Comparison of ENCODE assay signal across 1 cellular context in the genomic region with DNA sequence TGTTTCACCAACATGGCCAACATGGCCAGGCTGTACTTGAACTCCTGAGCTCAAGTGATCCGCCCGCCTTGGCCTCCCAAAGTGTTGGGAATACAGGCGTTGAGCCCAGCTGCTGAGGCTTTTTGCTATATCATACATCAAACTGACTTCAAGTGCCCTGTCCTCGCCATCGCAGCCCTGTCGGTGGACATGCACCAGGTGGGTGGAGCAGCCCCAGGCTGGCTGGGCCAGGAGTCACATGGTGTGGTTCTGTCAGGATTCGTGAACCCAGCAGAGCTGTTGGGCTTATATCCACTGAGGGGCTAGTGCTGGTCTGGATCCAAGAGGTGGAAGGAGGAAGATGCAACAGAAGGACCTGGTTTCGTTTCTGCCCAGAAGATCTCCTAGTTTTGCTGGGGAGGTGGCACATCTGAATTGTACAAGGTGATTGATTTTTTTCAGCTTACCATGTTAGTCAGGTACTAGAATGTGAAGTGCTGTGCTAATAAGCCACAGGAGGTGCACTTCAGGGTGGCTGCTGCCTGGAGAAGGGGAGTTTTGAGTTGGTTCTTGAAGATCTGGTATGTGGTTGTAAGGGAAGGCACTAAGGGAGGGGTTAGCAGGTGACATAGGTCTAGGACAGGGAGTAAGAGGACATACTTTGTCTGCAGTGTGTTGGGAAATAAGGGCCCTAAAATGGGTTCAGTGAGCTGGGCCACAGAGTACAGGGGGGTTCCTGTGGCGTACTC.
TF ChIP-seq lines count a peak whose summit lies in the region.

No MANE protein-coding gene starts in this region.

TF ChIP-seq in GM23338, 12 proteins besides CTCF, POLR2A, EP300 and RAD21:
- no peak for TF ChIP-seq EZH2 (IDR thresholded peaks at IDR 0.05; ENCODE audit: low read depth, unreplicated experiment)
- no peak for TF ChIP-seq ZNF114 (CRISPR knock-in tag; IDR thresholded peaks at IDR 0.05)
- no peak for TF ChIP-seq POLR2AphosphoS5 (IDR thresholded peaks at IDR 0.05; ENCODE audit: low read depth)
- TF ChIP-seq, protein P1, sequence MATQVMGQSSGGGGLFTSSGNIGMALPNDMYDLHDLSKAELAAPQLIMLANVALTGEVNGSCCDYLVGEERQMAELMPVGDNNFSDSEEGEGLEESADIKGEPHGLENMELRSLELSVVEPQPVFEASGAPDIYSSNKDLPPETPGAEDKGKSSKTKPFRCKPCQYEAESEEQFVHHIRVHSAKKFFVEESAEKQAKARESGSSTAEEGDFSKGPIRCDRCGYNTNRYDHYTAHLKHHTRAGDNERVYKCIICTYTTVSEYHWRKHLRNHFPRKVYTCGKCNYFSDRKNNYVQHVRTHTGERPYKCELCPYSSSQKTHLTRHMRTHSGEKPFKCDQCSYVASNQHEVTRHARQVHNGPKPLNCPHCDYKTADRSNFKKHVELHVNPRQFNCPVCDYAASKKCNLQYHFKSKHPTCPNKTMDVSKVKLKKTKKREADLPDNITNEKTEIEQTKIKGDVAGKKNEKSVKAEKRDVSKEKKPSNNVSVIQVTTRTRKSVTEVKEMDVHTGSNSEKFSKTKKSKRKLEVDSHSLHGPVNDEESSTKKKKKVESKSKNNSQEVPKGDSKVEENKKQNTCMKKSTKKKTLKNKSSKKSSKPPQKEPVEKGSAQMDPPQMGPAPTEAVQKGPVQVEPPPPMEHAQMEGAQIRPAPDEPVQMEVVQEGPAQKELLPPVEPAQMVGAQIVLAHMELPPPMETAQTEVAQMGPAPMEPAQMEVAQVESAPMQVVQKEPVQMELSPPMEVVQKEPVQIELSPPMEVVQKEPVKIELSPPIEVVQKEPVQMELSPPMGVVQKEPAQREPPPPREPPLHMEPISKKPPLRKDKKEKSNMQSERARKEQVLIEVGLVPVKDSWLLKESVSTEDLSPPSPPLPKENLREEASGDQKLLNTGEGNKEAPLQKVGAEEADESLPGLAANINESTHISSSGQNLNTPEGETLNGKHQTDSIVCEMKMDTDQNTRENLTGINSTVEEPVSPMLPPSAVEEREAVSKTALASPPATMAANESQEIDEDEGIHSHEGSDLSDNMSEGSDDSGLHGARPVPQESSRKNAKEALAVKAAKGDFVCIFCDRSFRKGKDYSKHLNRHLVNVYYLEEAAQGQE (IDR thresholded peaks at IDR 0.05; ENCODE audit: unreplicated experiment): no peak
- TF ChIP-seq, protein P2, sequence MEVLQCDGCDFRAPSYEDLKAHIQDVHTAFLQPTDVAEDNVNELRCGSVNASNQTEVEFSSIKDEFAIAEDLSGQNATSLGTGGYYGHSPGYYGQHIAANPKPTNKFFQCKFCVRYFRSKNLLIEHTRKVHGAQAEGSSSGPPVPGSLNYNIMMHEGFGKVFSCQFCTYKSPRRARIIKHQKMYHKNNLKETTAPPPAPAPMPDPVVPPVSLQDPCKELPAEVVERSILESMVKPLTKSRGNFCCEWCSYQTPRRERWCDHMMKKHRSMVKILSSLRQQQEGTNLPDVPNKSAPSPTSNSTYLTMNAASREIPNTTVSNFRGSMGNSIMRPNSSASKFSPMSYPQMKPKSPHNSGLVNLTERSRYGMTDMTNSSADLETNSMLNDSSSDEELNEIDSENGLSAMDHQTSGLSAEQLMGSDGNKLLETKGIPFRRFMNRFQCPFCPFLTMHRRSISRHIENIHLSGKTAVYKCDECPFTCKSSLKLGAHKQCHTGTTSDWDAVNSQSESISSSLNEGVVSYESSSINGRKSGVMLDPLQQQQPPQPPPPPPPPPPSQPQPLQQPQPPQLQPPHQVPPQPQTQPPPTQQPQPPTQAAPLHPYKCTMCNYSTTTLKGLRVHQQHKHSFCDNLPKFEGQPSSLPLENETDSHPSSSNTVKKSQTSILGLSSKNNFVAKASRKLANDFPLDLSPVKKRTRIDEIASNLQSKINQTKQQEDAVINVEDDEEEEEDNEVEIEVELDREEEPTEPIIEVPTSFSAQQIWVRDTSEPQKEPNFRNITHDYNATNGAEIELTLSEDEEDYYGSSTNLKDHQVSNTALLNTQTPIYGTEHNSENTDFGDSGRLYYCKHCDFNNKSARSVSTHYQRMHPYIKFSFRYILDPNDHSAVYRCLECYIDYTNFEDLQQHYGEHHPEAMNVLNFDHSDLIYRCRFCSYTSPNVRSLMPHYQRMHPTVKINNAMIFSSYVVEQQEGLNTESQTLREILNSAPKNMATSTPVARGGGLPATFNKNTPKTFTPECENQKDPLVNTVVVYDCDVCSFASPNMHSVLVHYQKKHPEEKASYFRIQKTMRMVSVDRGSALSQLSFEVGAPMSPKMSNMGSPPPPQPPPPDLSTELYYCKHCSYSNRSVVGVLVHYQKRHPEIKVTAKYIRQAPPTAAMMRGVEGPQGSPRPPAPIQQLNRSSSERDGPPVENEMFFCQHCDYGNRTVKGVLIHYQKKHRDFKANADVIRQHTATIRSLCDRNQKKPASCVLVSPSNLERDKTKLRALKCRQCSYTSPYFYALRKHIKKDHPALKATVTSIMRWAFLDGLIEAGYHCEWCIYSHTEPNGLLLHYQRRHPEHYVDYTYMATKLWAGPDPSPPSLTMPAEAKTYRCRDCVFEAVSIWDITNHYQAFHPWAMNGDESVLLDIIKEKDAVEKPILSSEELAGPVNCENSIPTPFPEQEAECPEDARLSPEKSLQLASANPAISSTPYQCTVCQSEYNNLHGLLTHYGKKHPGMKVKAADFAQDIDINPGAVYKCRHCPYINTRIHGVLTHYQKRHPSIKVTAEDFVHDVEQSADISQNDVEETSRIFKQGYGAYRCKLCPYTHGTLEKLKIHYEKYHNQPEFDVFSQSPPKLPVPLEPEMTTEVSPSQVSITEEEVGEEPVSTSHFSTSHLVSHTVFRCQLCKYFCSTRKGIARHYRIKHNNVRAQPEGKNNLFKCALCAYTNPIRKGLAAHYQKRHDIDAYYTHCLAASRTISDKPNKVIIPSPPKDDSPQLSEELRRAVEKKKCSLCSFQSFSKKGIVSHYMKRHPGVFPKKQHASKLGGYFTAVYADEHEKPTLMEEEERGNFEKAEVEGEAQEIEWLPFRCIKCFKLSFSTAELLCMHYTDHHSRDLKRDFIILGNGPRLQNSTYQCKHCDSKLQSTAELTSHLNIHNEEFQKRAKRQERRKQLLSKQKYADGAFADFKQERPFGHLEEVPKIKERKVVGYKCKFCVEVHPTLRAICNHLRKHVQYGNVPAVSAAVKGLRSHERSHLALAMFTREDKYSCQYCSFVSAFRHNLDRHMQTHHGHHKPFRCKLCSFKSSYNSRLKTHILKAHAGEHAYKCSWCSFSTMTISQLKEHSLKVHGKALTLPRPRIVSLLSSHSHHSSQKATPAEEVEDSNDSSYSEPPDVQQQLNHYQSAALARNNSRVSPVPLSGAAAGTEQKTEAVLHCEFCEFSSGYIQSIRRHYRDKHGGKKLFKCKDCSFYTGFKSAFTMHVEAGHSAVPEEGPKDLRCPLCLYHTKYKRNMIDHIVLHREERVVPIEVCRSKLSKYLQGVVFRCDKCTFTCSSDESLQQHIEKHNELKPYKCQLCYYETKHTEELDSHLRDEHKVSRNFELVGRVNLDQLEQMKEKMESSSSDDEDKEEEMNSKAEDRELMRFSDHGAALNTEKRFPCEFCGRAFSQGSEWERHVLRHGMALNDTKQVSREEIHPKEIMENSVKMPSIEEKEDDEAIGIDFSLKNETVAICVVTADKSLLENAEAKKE (CRISPR knock-in tag; IDR thresholded peaks at IDR 0.05): no peak
- TF ChIP-seq NANOG (IDR thresholded peaks at IDR 0.05; ENCODE audit: borderline replicate concordance): no peak
- TF ChIP-seq EZH2phosphoT487 (IDR thresholded peaks at IDR 0.05; ENCODE audit: unreplicated experiment): no peak
- TF ChIP-seq, protein P3, sequence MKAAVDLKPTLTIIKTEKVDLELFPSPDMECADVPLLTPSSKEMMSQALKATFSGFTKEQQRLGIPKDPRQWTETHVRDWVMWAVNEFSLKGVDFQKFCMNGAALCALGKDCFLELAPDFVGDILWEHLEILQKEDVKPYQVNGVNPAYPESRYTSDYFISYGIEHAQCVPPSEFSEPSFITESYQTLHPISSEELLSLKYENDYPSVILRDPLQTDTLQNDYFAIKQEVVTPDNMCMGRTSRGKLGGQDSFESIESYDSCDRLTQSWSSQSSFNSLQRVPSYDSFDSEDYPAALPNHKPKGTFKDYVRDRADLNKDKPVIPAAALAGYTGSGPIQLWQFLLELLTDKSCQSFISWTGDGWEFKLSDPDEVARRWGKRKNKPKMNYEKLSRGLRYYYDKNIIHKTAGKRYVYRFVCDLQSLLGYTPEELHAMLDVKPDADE (IDR thresholded peaks at IDR 0.05): no peak
- TF ChIP-seq CREB1 (CRISPR knock-in tag; IDR thresholded peaks at IDR 0.05; ENCODE audit: low read depth): no peak
- TF ChIP-seq ZNF331 (CRISPR knock-in tag; IDR thresholded peaks at IDR 0.05; ENCODE audit: low read depth): no peak
- TF ChIP-seq JUNB (IDR thresholded peaks at IDR 0.05; ENCODE audit: unreplicated experiment): no peak
- TF ChIP-seq STAT1 (IDR thresholded peaks at IDR 0.05; ENCODE audit: unreplicated experiment): no peak
